8 cellular contexts compared by ENCODE assay signal in the genomic region with DNA sequence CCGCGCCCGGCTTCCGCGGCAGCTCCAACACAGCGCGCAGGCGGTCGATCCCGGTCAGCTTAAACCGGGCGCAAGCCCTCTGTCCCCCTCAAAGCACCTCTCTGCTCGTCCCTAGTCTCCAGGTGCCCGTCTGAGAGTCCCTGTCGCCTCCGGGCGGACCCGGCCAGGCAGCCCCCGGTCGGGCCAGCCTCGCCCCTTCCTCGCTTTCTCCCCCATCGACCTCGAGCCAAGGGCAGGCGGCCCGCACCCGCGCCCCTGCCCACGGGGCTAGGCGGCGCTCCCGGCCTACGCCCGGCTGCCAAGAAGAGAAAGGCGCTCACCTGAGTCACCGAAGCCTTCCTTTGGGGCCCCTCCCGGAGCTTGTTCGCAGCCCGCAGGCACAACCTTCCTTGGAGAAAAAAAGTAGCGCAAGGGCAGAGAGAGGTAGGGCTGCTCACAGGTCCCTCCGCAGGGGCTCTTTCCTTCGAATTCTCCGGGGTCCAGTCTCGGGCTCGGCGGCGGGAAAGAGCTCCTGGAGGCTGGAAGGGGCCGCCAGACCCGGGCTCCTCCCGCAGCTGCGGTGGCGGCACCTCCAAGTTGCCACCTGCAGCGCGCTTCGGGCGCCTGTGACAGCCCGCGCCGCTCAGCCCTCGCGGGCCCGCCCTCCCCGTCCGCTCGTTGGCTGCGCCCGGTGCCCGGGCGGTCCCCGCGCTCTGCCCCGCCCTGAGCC.
DNase-seq lines count a peak whose midpoint lies in the region; ATAC-seq and TF ChIP-seq lines count a peak whose summit lies in the region.

No MANE protein-coding gene starts in this region.

- peak overlapping the region; percentile 64 for H3K4me2 ChIP-seq in neural cell (ENCODE audit: low read length)

- H4K20me1 ChIP-seq in neural cell (ENCODE audit: insufficient read depth): no peaks in the 10 kb centered on the region

- peaks cover 44% of the 10 kb centered on the region for H3K27me3 ChIP-seq in neural cell (ENCODE audit: insufficient read depth, low read depth, low read length)

- H3K27ac ChIP-seq in neural cell (ENCODE audit: low read length) (peak overlapping the region; percentile 15), urinary bladder (ENCODE audit: low read depth) (no peak overlapping the region)

- H3K4me3 ChIP-seq in neural cell (ENCODE audit: low read length): peak overlapping the region; percentile 79
- peak overlapping the region; percentile 66 for H3K4me3 ChIP-seq in urinary bladder (ENCODE audit: low read depth, low read length)

- under 1% methylated on average over 72 of the region's 72 CpGs for WGBS in urinary bladder

- H3K9ac ChIP-seq in neural cell (ENCODE audit: low read length): peak overlapping the region; percentile 62

- H3K4me3 Mint-ChIP-seq in activated T-cell treated with anti-CD3 and anti-CD28 coated beads, Interleukin-2, amount 50 U/mL, for 24 hours: peak overlapping the region; percentile 64

- no peaks in the 10 kb centered on the region for H3K9me3 ChIP-seq in neural cell (ENCODE audit: low read length)

- no peaks in the 10 kb centered on the region for H3K36me3 Mint-ChIP-seq in activated T-cell treated with anti-CD3 and anti-CD28 coated beads, Interleukin-2, amount 50 U/mL, for 24 hours (ENCODE audit: low read depth)

- H3K9me3 Mint-ChIP-seq in activated T-cell treated with anti-CD3 and anti-CD28 coated beads, Interleukin-2, amount 50 U/mL, for 24 hours: no peaks in the 10 kb centered on the region

- peak; percentile 83 for ATAC-seq in GM21526 (IDR thresholded peaks at IDR 0.05; ENCODE audit: low FRiP score, unreplicated experiment)

- peaks cover 6% of the 10 kb centered on the region for H3K4me1 Mint-ChIP-seq in activated T-cell treated with anti-CD3 and anti-CD28 coated beads, Interleukin-2, amount 50 U/mL, for 24 hours (ENCODE audit: low read depth)

- no peak for TF ChIP-seq EP300 in neural cell (conservative IDR thresholded peaks at IDR 0.05; ENCODE audit: poor library complexity, severe bottlenecking)

- H3K27me3 Mint-ChIP-seq in activated T-cell treated with anti-CD3 and anti-CD28 coated beads, Interleukin-2, amount 50 U/mL, for 24 hours: peaks cover 46% of the 10 kb centered on the region

- no peak for TF ChIP-seq CTCF in neural cell (IDR thresholded peaks at IDR 0.05; ENCODE audit: poor library complexity, severe bottlenecking)

- H3F3A ChIP-seq in neural cell (ENCODE audit: insufficient read depth, low read length, poor library complexity, severe bottlenecking): no peaks in the 10 kb centered on the region

- no peaks in the 10 kb centered on the region for H3K9me2 ChIP-seq in neural cell (ENCODE audit: insufficient read depth, low read length)

- H3K36me3 ChIP-seq in neural cell (ENCODE audit: insufficient read depth, low read length) (no peaks in the 10 kb centered on the region), urinary bladder (ENCODE audit: insufficient read depth) (no peaks in the 10 kb centered on the region)

- H3K79me2 ChIP-seq in neural cell (replicated peaks; ENCODE audit: insufficient read depth, low read length): no peaks in the 10 kb centered on the region

- peak overlapping the region; percentile 47 for H2AFZ ChIP-seq in neural cell (ENCODE audit: low read depth, low read length)

- H3K27ac Mint-ChIP-seq in activated T-cell treated with anti-CD3 and anti-CD28 coated beads, Interleukin-2, amount 50 U/mL, for 24 hours: no peak overlapping the region

- DNase-seq in DMS153 treated with DMSO at 0.1 percent for 48 hours (lab: John Stamatoyannopoulos, UW; ENCODE audit: unreplicated experiment): peak; percentile 19
- peak; percentile 54 for DNase-seq in NCI-H1092 treated with DMSO at 0.1 percent for 48 hours (lab: John Stamatoyannopoulos, UW)
- peak; percentile 69 for DNase-seq in activated T-cell treated with anti-CD3 and anti-CD28 coated beads, Interleukin-2, amount 50 U/mL, for 24 hours
- peak; percentile 82 for DNase-seq in germinal center (ENCODE audit: low spot score)
- DNase-seq in OCI-M1 (lab: John Stamatoyannopoulos, UW): no peak

- no peak for TF ChIP-seq RAD21 in neural cell (conservative IDR thresholded peaks at IDR 0.05)

- H3K4me1 ChIP-seq in urinary bladder (ENCODE audit: insufficient read depth): no peaks in the 10 kb centered on the region

TF ChIP-seq in neural cell, 6 proteins besides CTCF, POLR2A, EP300 and RAD21:
- TF ChIP-seq MXI1 (conservative IDR thresholded peaks at IDR 0.05; ENCODE audit: poor library complexity, severe bottlenecking) (peak; percentile 11), REST (IDR thresholded peaks at IDR 0.05; ENCODE audit: borderline replicate concordance) (no peak)
